33 cellular contexts compared by ENCODE assay signal in genomic region chr3:55574671-55575070, GRCh38.
"Had no signal": no experiment of that assay in that cellular context is flagged by ENCODE, and none has a peak within 500 bp of the region (broad histone marks: within the 10 kb centered on the region; RNA-seq: fewer than 3 reads in every experiment).

No MANE protein-coding gene starts in this region.

- H3K4me3 ChIP-seq: dorsolateral prefrontal cortex, gastroesophageal sphincter, heart right ventricle, lung, mucosa of descending colon, neural progenitor cell, right atrium auricular region, skin epidermis, spleen, testis, tibial artery, upper lobe of left lung had no signal

- H3K27me3 ChIP-seq: dorsolateral prefrontal cortex, gastroesophageal sphincter, neural progenitor cell, right atrium auricular region, spleen, testis, upper lobe of left lung had no signal

- H3K79me2 ChIP-seq: parathyroid adenoma had no signal

- DNase-seq: cerebellar nuclear complex; dorsolateral prefrontal cortex; effector CD4-positive, alpha-beta T cell; endodermal cell; foreskin fibroblast; glutamatergic neuron; heart right ventricle; hypothalamus; immature natural killer cell; islet precursor cell; mucosa of descending colon; naive B cell; spleen; stimulated activated CD4-positive, alpha-beta T cell treated with anti-CD3 and anti-CD28 coated beads, Interleukin-4, amount 100 ng/mL, for 4 hours; stimulated activated naive CD8-positive, alpha-beta T cell treated with anti-CD3 and anti-CD28 coated beads, Interleukin-15, Interleukin-2, amounts not matched to agents 100 U/mL and 50 U/mL, for 24 hours; substantia nigra; testis; tibial artery; upper lobe of left lung had no signal

- H3K36me3 ChIP-seq: gastroesophageal sphincter, heart right ventricle, neural progenitor cell, right atrium auricular region, spleen, tibial artery, upper lobe of left lung had no signal

- FAIRE-seq: colon, urothelium cell line had no signal

- ATAC-seq: esophagus mucosa; gastroesophageal sphincter; heart right ventricle; left lobe of liver; mucosa of descending colon; natural killer cell treated with Interleukin-12 subunit alpha and Interleukin-12 subunit beta and Interleukin-15 and Interleukin-18, amount 100 ng/mL, for 72 hours; sciatic nerve; stimulated activated memory B cell treated with anti-CD40 and anti-IgM and Interleukin-4, amounts not matched to agents 10 μg/mL and 1 μg/mL and 100 μg/mL, for 72 hours; stimulated activated naive CD8-positive, alpha-beta T cell treated with anti-CD3 and anti-CD28 coated beads, Interleukin-15, Interleukin-2, amounts not matched to agents 100 U/mL and 50 U/mL, for 24 hours had no signal

- H2AFZ ChIP-seq: neural progenitor cell, parathyroid adenoma had no signal

- H3K4me2 ChIP-seq: neural progenitor cell had no signal

- H3K4me1 ChIP-seq: parathyroid adenoma, testis, upper lobe of left lung had no signal

- H3K9me3 ChIP-seq: gastroesophageal sphincter, mucosa of descending colon, right atrium auricular region, testis, tibial artery had no signal

- H3K27ac ChIP-seq: dorsolateral prefrontal cortex, epithelial cell of prostate, gastroesophageal sphincter, heart right ventricle, neural progenitor cell, parathyroid adenoma, right atrium auricular region, skin epidermis, spleen, testis, tibial artery, upper lobe of left lung had no signal

- H3K9ac ChIP-seq: neural progenitor cell, parathyroid adenoma had no signal
